ENCODE assay signal across 9 cellular contexts in genomic region chr10:105868935-105869334, GRCh38.
"Had no signal": no experiment of that assay in that cellular context is flagged by ENCODE, and none has a peak within 500 bp of the region (broad histone marks: within the 10 kb centered on the region; RNA-seq: fewer than 3 reads in every experiment).

No MANE protein-coding gene starts in this region.

- H3K36me3 ChIP-seq: HAP-1 had no signal

- H3K4me3 ChIP-seq: GM23248, HAP-1 had no signal

- H3K27ac ChIP-seq: GM23248, HL-60 had no signal

- H3K4me3 Mint-ChIP-seq: HFFc6, IgD-negative memory B cell had no signal

- H3K27ac Mint-ChIP-seq: HFFc6, IgD-negative memory B cell had no signal

- ATAC-seq: HCT116, HepG2 had no signal

- H3K9me3 ChIP-seq: HAP-1 had no signal

- H3K36me3 Mint-ChIP-seq: IgD-negative memory B cell had no signal

- H3K27me3 Mint-ChIP-seq: IgD-negative memory B cell had no signal

- H3K4me1 ChIP-seq: HAP-1 had no signal

- DNase-seq: GM23248, GOT3, H7, HFFc6 had no signal

- H3K4me1 Mint-ChIP-seq: IgD-negative memory B cell had no signal
